ENCODE assay signal across 7 cellular contexts in genomic region chr10:110528998-110529524, GRCh38. TPM values are rescaled to one million over a fixed set of nuclear protein-coding genes. Genes with fewer than 3 reads are reported as not detected.
DNase-seq lines count a peak whose midpoint lies in the region; ATAC-seq, FAIRE-seq and TF ChIP-seq lines count a peak whose summit lies in the region.
"Not testable (repeated sequence)": the region's sequence is repeated elsewhere in the genome, so short reads cannot be mapped to it uniquely, and the experiment has no call there.

No MANE protein-coding gene starts in this region.

- H4K20me1 ChIP-seq in keratinocyte (ENCODE audit: control insufficient read depth, extremely low read depth, insufficient read depth, low read length): not testable (repeated sequence)

- H3K27ac ChIP-seq in keratinocyte (ENCODE audit: control insufficient read depth, insufficient read depth, low read length): not testable (repeated sequence)

- dilution Hi-C loops in keratinocyte (cut with MboI; ENCODE audit: extremely low pct_ligation_motif_present, low sequenced_read_pairs): not testable (repeated sequence)

- H3K36me3 ChIP-seq in keratinocyte (ENCODE audit: control insufficient read depth in 2 of 2, extremely low read depth in 1 of 2, insufficient read depth in 2 of 2, low read length in 2 of 2): not testable (repeated sequence)

- not testable (repeated sequence) for H3K9ac ChIP-seq in keratinocyte (ENCODE audit: control insufficient read depth, extremely low read depth, insufficient read depth, low read length)

- not testable (repeated sequence) for TF ChIP-seq CTCF in GM20000 (IDR thresholded peaks at IDR 0.05; ENCODE audit: extremely low read depth, missing control alignments); keratinocyte (optimal IDR thresholded peaks at IDR 0.05 in 1 of 3, IDR thresholded peaks at IDR 0.05 in 1 of 3, conservative IDR thresholded peaks at IDR 0.05 in 1 of 3; ENCODE audit: extremely low read depth in 1 of 3, insufficient read depth in 2 of 3, low read length in 3 of 3)

- not testable (repeated sequence) for H3K79me2 ChIP-seq in keratinocyte (ENCODE audit: control insufficient read depth, insufficient read depth, low read length)

- H3K4me1 ChIP-seq in keratinocyte (ENCODE audit: control insufficient read depth, extremely low read depth, insufficient read depth, low read length): peaks cover 51% of the 10 kb centered on the region

- H3K4me3 ChIP-seq in keratinocyte (ENCODE audit: control insufficient read depth in 2 of 3, extremely low read depth in 1 of 3, insufficient read depth in 2 of 3, low read depth in 1 of 3, low read length in 3 of 3): not testable (repeated sequence)

- peaks cover 26% of the 10 kb centered on the region for H3K4me1 Mint-ChIP-seq in T-helper 17 cell
- peaks cover 46% of the 10 kb centered on the region for H3K4me1 Mint-ChIP-seq in activated naive CD4-positive, alpha-beta T cell treated with anti-CD3 and anti-CD28 coated beads, Interleukin-2, amount 50 U/mL, for 24 hours

- peak; percentile 59 for DNase-seq in GM20000 (ENCODE audit: low spot score)
- not testable (repeated sequence) for DNase-seq in T-helper 17 cell; keratinocyte (ENCODE audit: low read depth, low spot score)

- H3K27me3 ChIP-seq in keratinocyte (ENCODE audit: control insufficient read depth, extremely low read depth, insufficient read depth, low read length): not testable (repeated sequence)

- H3K27me3 Mint-ChIP-seq in T-helper 17 cell; activated naive CD4-positive, alpha-beta T cell treated with anti-CD3 and anti-CD28 coated beads, Interleukin-2, amount 50 U/mL, for 24 hours: not testable (repeated sequence)

- H3K4me3 Mint-ChIP-seq in T-helper 17 cell: peak overlapping the region; percentile 19
- H3K4me3 Mint-ChIP-seq in activated naive CD4-positive, alpha-beta T cell treated with anti-CD3 and anti-CD28 coated beads, Interleukin-2, amount 50 U/mL, for 24 hours: peak overlapping the region; percentile 1

- FAIRE-seq in keratinocyte (lab: Jason Lieb, UNC): not testable (repeated sequence)

- H3K9me3 Mint-ChIP-seq in activated naive CD4-positive, alpha-beta T cell treated with anti-CD3 and anti-CD28 coated beads, Interleukin-2, amount 50 U/mL, for 24 hours: not testable (repeated sequence)

- peak overlapping the region; percentile 4 for H3K4me2 ChIP-seq in keratinocyte (ENCODE audit: control insufficient read depth, extremely low read depth, insufficient read depth, low read depth, low read length)

- ATAC-seq in GM18502 (IDR thresholded peaks at IDR 0.05; ENCODE audit: poor library complexity, unreplicated experiment): peak; percentile 80
- peak; percentile 86 for ATAC-seq in HG02798 (IDR thresholded peaks at IDR 0.05; ENCODE audit: poor library complexity, unreplicated experiment)
- ATAC-seq in HG03460 (IDR thresholded peaks at IDR 0.05; ENCODE audit: unreplicated experiment): peak; percentile 67
- peak; percentile 83 for ATAC-seq in T-helper 17 cell

- not testable (repeated sequence) for H3K36me3 Mint-ChIP-seq in T-helper 17 cell (ENCODE audit: low read depth); activated naive CD4-positive, alpha-beta T cell treated with anti-CD3 and anti-CD28 coated beads, Interleukin-2, amount 50 U/mL, for 24 hours

- H3K9me1 ChIP-seq in keratinocyte (ENCODE audit: control insufficient read depth, extremely low read depth, insufficient read depth, low read length): not testable (repeated sequence)

- H3K27ac Mint-ChIP-seq in T-helper 17 cell: peak overlapping the region; percentile 77
- peak overlapping the region; percentile 6 for H3K27ac Mint-ChIP-seq in activated naive CD4-positive, alpha-beta T cell treated with anti-CD3 and anti-CD28 coated beads, Interleukin-2, amount 50 U/mL, for 24 hours

- H2AFZ ChIP-seq in keratinocyte (ENCODE audit: control insufficient read depth, low read length): not testable (repeated sequence)

- not testable (repeated sequence) for H3K9me3 ChIP-seq in T-helper 17 cell (ENCODE audit: control insufficient read depth, low read length, poor library complexity, severe bottlenecking); keratinocyte (ENCODE audit: control insufficient read depth, low read depth, low read length)

RNA-seq across cellular contexts. Expression of gene DUSP5, which starts 31.4 kb away (rescaled TPM):
- 100 to 1,000 TPM in 1 of 2 donors, 10 to 100 TPM in 1; 91.9 to 147 TPM for total RNA-seq in T-helper 17 cell
- 38.0 to 55.5 TPM (median 49.6 TPM) in 3 replicates for polyA plus RNA-seq in keratinocyte
- 22.8 TPM for polyA plus RNA-seq in keratinocyte (2011; ENCODE audit: low read depth)
- 41.9 and 45.2 TPM in 2 replicates for polyA plus RNA-seq in keratinocyte (2011; cell fraction: cytosol; rRNA removed)
- polyA plus RNA-seq in keratinocyte (2011; cell fraction: nucleus; rRNA removed): 50.2 and 50.3 TPM in 2 replicates
- 33.6 and 62.0 TPM in 2 replicates for polyA plus RNA-seq in keratinocyte (2012; ENCODE audit: low replicate concordance)
- polyA minus RNA-seq in keratinocyte: 95.1 to 130 TPM (median 126 TPM) in 3 replicates
- 115 TPM for polyA minus RNA-seq in keratinocyte (2011; cell fraction: cytosol; rRNA and poly(A)+ RNA removed)
- 42.7 and 55.8 TPM in 2 replicates for polyA minus RNA-seq in keratinocyte (2011; cell fraction: nucleus; rRNA and poly(A)+ RNA removed)

RNA-seq across cellular contexts. Expression of gene SMC3, which starts 38.4 kb away (rescaled TPM):
- 10 to 100 TPM; 31.6 to 35.9 TPM for total RNA-seq in T-helper 17 cell
- polyA plus RNA-seq in keratinocyte: 6.2 to 16.3 TPM (median 12.2 TPM) in 3 replicates
- 76.4 TPM for polyA plus RNA-seq in keratinocyte (2011; ENCODE audit: low read depth)
- 6.2 and 9.8 TPM in 2 replicates for polyA plus RNA-seq in keratinocyte (2011; cell fraction: cytosol; rRNA removed)
- polyA plus RNA-seq in keratinocyte (2011; cell fraction: nucleus; rRNA removed): 9.5 and 17.2 TPM in 2 replicates
- polyA plus RNA-seq in keratinocyte (2012; ENCODE audit: low replicate concordance): 15.1 and 21.7 TPM in 2 replicates
- 1.8 to 8.1 TPM (median 2.2 TPM) in 3 replicates for polyA minus RNA-seq in keratinocyte
- polyA minus RNA-seq in keratinocyte (2011; cell fraction: cytosol; rRNA and poly(A)+ RNA removed): 6.1 TPM
- polyA minus RNA-seq in keratinocyte (2011; cell fraction: nucleus; rRNA and poly(A)+ RNA removed): 4.3 and 7.1 TPM in 2 replicates
